In genomic region chr19:57410748-57411671, GRCh38 we compare ENCODE assay signal across 8 cellular contexts. TPM values are rescaled to one million over a fixed set of nuclear protein-coding genes. Genes with fewer than 3 reads are reported as not detected.
DNase-seq lines count a peak whose midpoint lies in the region; ATAC-seq and TF ChIP-seq lines count a peak whose summit lies in the region.

Gene ZNF17, plus strand, starts transcription at chr19:57411161. Its CDS starts 2,455 bp downstream, at chr19:57413616.

- ATAC-seq in GM23338, result peak; percentile 98
- ATAC-seq in naive thymus-derived CD4-positive, alpha-beta T cell, result peak; percentile 100
- peak; percentile 100 for ATAC-seq in stimulated activated memory B cell treated with anti-CD40 and anti-IgM and Interleukin-4, amounts not matched to agents 10 μg/mL and 1 μg/mL and 100 μg/mL, for 72 hours

- H3K27me3 ChIP-seq in GM23338 (ENCODE audit: insufficient read depth), result no peaks in the 10 kb centered on the region
- H3K27me3 ChIP-seq in fibroblast of lung (ENCODE audit: control insufficient read depth, insufficient read depth, low read length), result no peaks in the 10 kb centered on the region
- no peaks in the 10 kb centered on the region for H3K27me3 ChIP-seq in naive thymus-derived CD4-positive, alpha-beta T cell (ENCODE audit: control insufficient read depth in 2 of 2, insufficient read depth in 2 of 2, low read length in 2 of 2)

- H3K36me3 Mint-ChIP-seq in GM23338 (ENCODE audit: low read depth), result peaks cover 2% of the 10 kb centered on the region; the same call in 1 of the 3 replicates
- peaks cover 19% of the 10 kb centered on the region for H3K36me3 Mint-ChIP-seq in activated T-helper 1 cell treated with anti-CD3 and anti-CD28 coated beads, Interleukin-12 subunit alpha, Interleukin-12 subunit beta, Interleukin-2, Interleukin-4 antibody, amounts not matched to agents 30 ng/mL and 10 ng/mL and 1 ng/mL, durations not matched to agents 14 hours and 24 hours and 36 hours (ENCODE audit: low read depth)
- H3K36me3 Mint-ChIP-seq in naive thymus-derived CD4-positive, alpha-beta T cell, result peaks cover 21 to 43% (median 34%) of the 10 kb centered on the region in 5 donors
- H3K36me3 Mint-ChIP-seq in stimulated activated memory B cell treated with anti-CD40 and anti-IgM and Interleukin-4, amounts not matched to agents 10 μg/mL and 1 μg/mL and 100 μg/mL, for 72 hours, result peaks cover 22% of the 10 kb centered on the region

- H3K4me3 ChIP-seq in GM23338, result peak within 1 kb of the TSS; percentile 93
- peak within 1 kb of the TSS; percentile 84 to 95 (median 90) for H3K4me3 ChIP-seq in fibroblast of lung (replicated peaks in 1 of 4; ENCODE audit: control extremely low read depth in 1 of 4, insufficient read depth in 1 of 4, low read depth in 3 of 4, low read length in 4 of 4)
- H3K4me3 ChIP-seq in naive thymus-derived CD4-positive, alpha-beta T cell (ENCODE audit: low read length), result peak within 1 kb of the TSS; percentile 80

- no peaks in the 10 kb centered on the region for H3K9me2 ChIP-seq in GM23338 (ENCODE audit: insufficient read depth)

- POLR2A ChIA-PET in naive thymus-derived CD4-positive, alpha-beta T cell (lab: Charles Lee), result interaction anchor here (3.4 kb wide), 1 partner anchor 21 kb away, joined by 10 read pairs; the partner anchor contains the start of gene ZNF548

- H3K36me3 ChIP-seq in GM23338 (ENCODE audit: insufficient read depth) (no peaks in the 10 kb centered on the region), fibroblast of lung (ENCODE audit: control insufficient read depth, insufficient read depth, low read length) (peaks cover 4% of the 10 kb centered on the region)
- H3K36me3 ChIP-seq in naive thymus-derived CD4-positive, alpha-beta T cell (ENCODE audit: control insufficient read depth in 2 of 3, insufficient read depth in 3 of 3, low read length in 3 of 3), result peaks cover 7 to 33% (median 8%) of the 10 kb centered on the region in 3 experiments

- DNase-seq in Daoy (ENCODE audit: low read depth), result peak; percentile 96
- peak; percentile 99 for DNase-seq in GM23338 (ENCODE audit: low spot score)
- DNase-seq in LHCN-M2 (ENCODE audit: low read depth), result peak; percentile 91
- peak; percentile 95 for DNase-seq in RPMI7951 (ENCODE audit: low read depth)
- DNase-seq in activated T-helper 1 cell treated with anti-CD3 and anti-CD28 coated beads, Interleukin-12 subunit alpha, Interleukin-12 subunit beta, Interleukin-2, Interleukin-4 antibody, amounts not matched to agents 30 ng/mL and 10 ng/mL and 1 ng/mL, durations not matched to agents 14 hours and 24 hours and 36 hours (ENCODE audit: low spot score), result peak; percentile 87
- peak; percentile 93 to 94 for DNase-seq in fibroblast of lung (ENCODE audit: low read depth in 2 of 2)
- DNase-seq in naive thymus-derived CD4-positive, alpha-beta T cell, result peak; percentile 72 to 95 (median 88)

- peaks cover 6% of the 10 kb centered on the region for H3K4me1 Mint-ChIP-seq in GM23338
- H3K4me1 Mint-ChIP-seq in activated T-helper 1 cell treated with anti-CD3 and anti-CD28 coated beads, Interleukin-12 subunit alpha, Interleukin-12 subunit beta, Interleukin-2, Interleukin-4 antibody, amounts not matched to agents 30 ng/mL and 10 ng/mL and 1 ng/mL, durations not matched to agents 14 hours and 24 hours and 36 hours (ENCODE audit: low read depth), result peaks cover 18% of the 10 kb centered on the region
- H3K4me1 Mint-ChIP-seq in naive thymus-derived CD4-positive, alpha-beta T cell, result peaks cover 20 to 46% (median 33%) of the 10 kb centered on the region in 7 donors
- H3K4me1 Mint-ChIP-seq in stimulated activated memory B cell treated with anti-CD40 and anti-IgM and Interleukin-4, amounts not matched to agents 10 μg/mL and 1 μg/mL and 100 μg/mL, for 72 hours, result peaks cover 42% of the 10 kb centered on the region

- H3K27ac ChIP-seq in GM23338 (ENCODE audit: low read depth) (no peak within 1 kb of the TSS), fibroblast of lung (ENCODE audit: insufficient read depth, low read length) (peak within 1 kb of the TSS; percentile 49)
- peak within 1 kb of the TSS; percentile 80 for H3K27ac ChIP-seq in naive thymus-derived CD4-positive, alpha-beta T cell (ENCODE audit: low read depth, low read length)

- peak within 1 kb of the TSS; percentile 98 for H3K4me2 ChIP-seq in GM23338
- H3K4me2 ChIP-seq in fibroblast of lung (ENCODE audit: extremely low read depth, insufficient read depth, low read length), result peak within 1 kb of the TSS; percentile 95

- H3K9me3 Mint-ChIP-seq in GM23338, result no peaks in the 10 kb centered on the region; the same call in 2 of the 3 replicates
- peaks cover 11% of the 10 kb centered on the region for H3K9me3 Mint-ChIP-seq in activated T-helper 1 cell treated with anti-CD3 and anti-CD28 coated beads, Interleukin-12 subunit alpha, Interleukin-12 subunit beta, Interleukin-2, Interleukin-4 antibody, amounts not matched to agents 30 ng/mL and 10 ng/mL and 1 ng/mL, durations not matched to agents 14 hours and 24 hours and 36 hours
- H3K9me3 Mint-ChIP-seq in naive thymus-derived CD4-positive, alpha-beta T cell, result peaks cover 10 to 26% (median 16%) of the 10 kb centered on the region in 11 donors
- H3K9me3 Mint-ChIP-seq in stimulated activated memory B cell treated with anti-CD40 and anti-IgM and Interleukin-4, amounts not matched to agents 10 μg/mL and 1 μg/mL and 100 μg/mL, for 72 hours, result peaks cover 7% of the 10 kb centered on the region

- peaks cover 11% of the 10 kb centered on the region for H3K27me3 Mint-ChIP-seq in GM23338 (ENCODE audit: insufficient read depth, low read depth, poor library complexity)
- H3K27me3 Mint-ChIP-seq in activated T-helper 1 cell treated with anti-CD3 and anti-CD28 coated beads, Interleukin-12 subunit alpha, Interleukin-12 subunit beta, Interleukin-2, Interleukin-4 antibody, amounts not matched to agents 30 ng/mL and 10 ng/mL and 1 ng/mL, durations not matched to agents 14 hours and 24 hours and 36 hours (ENCODE audit: insufficient read depth), result no peaks in the 10 kb centered on the region
- no peaks in the 10 kb centered on the region for H3K27me3 Mint-ChIP-seq in naive thymus-derived CD4-positive, alpha-beta T cell
- H3K27me3 Mint-ChIP-seq in stimulated activated memory B cell treated with anti-CD40 and anti-IgM and Interleukin-4, amounts not matched to agents 10 μg/mL and 1 μg/mL and 100 μg/mL, for 72 hours, result no peaks in the 10 kb centered on the region

- no peaks in the 10 kb centered on the region for H3K9me3 ChIP-seq in fibroblast of lung (ENCODE audit: control insufficient read depth, insufficient read depth, low read depth, low read length)
- peaks cover 0 to 10% (median 0%) of the 10 kb centered on the region in 3 experiments for H3K9me3 ChIP-seq in naive thymus-derived CD4-positive, alpha-beta T cell (ENCODE audit: control insufficient read depth in 2 of 3, low read length in 3 of 3)

- CTCF ChIA-PET in naive thymus-derived CD4-positive, alpha-beta T cell (lab: Charles Lee), result no interaction called here

- intact Hi-C loops in activated T-helper 1 cell treated with anti-CD3 and anti-CD28 coated beads, Interleukin-12 subunit alpha, Interleukin-12 subunit beta, Interleukin-2, Interleukin-4 antibody, amounts not matched to agents 30 ng/mL and 10 ng/mL and 1 ng/mL, durations not matched to agents 14 hours and 24 hours and 36 hours (cut with micrococcal nuclease), result loop anchor here (1.0 to 2.0 kb wide), 20 partner anchors 22 to 990 kb away; partner anchors contain the start of genes TRAPPC2B, ZNF134, ZNF211 and ZNF304
- intact Hi-C loops in naive thymus-derived CD4-positive, alpha-beta T cell (cut with micrococcal nuclease), result loop anchor here (1.0 to 5.0 kb wide), 24 partner anchors 22 to 894 kb away; partner anchors contain the start of genes TRAPPC2B (in 2 of the 2), ZNF211 (in 2 of the 2), ZNF304 (in 2 of the 2) and ZNF547 (in 2 of the 2)

- H3K4me1 ChIP-seq in GM23338 (ENCODE audit: insufficient read depth) (0 out of 2 replicates have a peak, but pooled peaks cover 5% of the 10 kb centered on the region), fibroblast of lung (ENCODE audit: control insufficient read depth, extremely low read depth, insufficient read depth, low read length) (peaks cover 6% of the 10 kb centered on the region)
- H3K4me1 ChIP-seq in naive thymus-derived CD4-positive, alpha-beta T cell (ENCODE audit: control insufficient read depth in 2 of 2, insufficient read depth in 2 of 2, low read length in 2 of 2), result peaks cover 3 to 8% of the 10 kb centered on the region in 2 donors

- peak within 1 kb of the TSS; percentile 80 for H3K9ac ChIP-seq in fibroblast of lung (ENCODE audit: insufficient read depth, low read length)

- H3F3A ChIP-seq in GM23338 (replicated peaks; ENCODE audit: low read depth), result no peaks in the 10 kb centered on the region

- no peak for TF ChIP-seq CTCF in GM23338 (conservative IDR thresholded peaks at IDR 0.05; ENCODE audit: low read depth in 2 of 2)
- no peak for TF ChIP-seq CTCF in fibroblast of lung (conservative IDR thresholded peaks at IDR 0.05 in 1 of 2, IDR thresholded peaks at IDR 0.05 in 1 of 2; ENCODE audit: low read depth in 1 of 2, low read length in 2 of 2)

- peaks cover 30% of the 10 kb centered on the region for H3K79me2 ChIP-seq in GM23338 (replicated peaks; ENCODE audit: insufficient read depth)
- H3K79me2 ChIP-seq in fibroblast of lung (ENCODE audit: control insufficient read depth, insufficient read depth, low read length), result peaks cover 14% of the 10 kb centered on the region

- H4K20me1 ChIP-seq in GM23338 (replicated peaks; ENCODE audit: insufficient read depth), result no peaks in the 10 kb centered on the region
- no peaks in the 10 kb centered on the region for H4K20me1 ChIP-seq in fibroblast of lung (ENCODE audit: control insufficient read depth, extremely low read depth, insufficient read depth, low read length)

- H2AFZ ChIP-seq in GM23338, result peak within 1 kb of the TSS; percentile 91
- peak within 1 kb of the TSS; percentile 97 for H2AFZ ChIP-seq in fibroblast of lung (ENCODE audit: low read length)

- H3K4me3 Mint-ChIP-seq in GM23338, result peak within 1 kb of the TSS; percentile 93
- H3K4me3 Mint-ChIP-seq in activated T-helper 1 cell treated with anti-CD3 and anti-CD28 coated beads, Interleukin-12 subunit alpha, Interleukin-12 subunit beta, Interleukin-2, Interleukin-4 antibody, amounts not matched to agents 30 ng/mL and 10 ng/mL and 1 ng/mL, durations not matched to agents 14 hours and 24 hours and 36 hours, result peak within 1 kb of the TSS; percentile 95
- H3K4me3 Mint-ChIP-seq in naive thymus-derived CD4-positive, alpha-beta T cell, result peak within 1 kb of the TSS; percentile 85 to 97 (median 96)
- peak within 1 kb of the TSS; percentile 88 for H3K4me3 Mint-ChIP-seq in stimulated activated memory B cell treated with anti-CD40 and anti-IgM and Interleukin-4, amounts not matched to agents 10 μg/mL and 1 μg/mL and 100 μg/mL, for 72 hours

- H3K27ac Mint-ChIP-seq in GM23338, result peak within 1 kb of the TSS; percentile 85
- H3K27ac Mint-ChIP-seq in activated T-helper 1 cell treated with anti-CD3 and anti-CD28 coated beads, Interleukin-12 subunit alpha, Interleukin-12 subunit beta, Interleukin-2, Interleukin-4 antibody, amounts not matched to agents 30 ng/mL and 10 ng/mL and 1 ng/mL, durations not matched to agents 14 hours and 24 hours and 36 hours, result peak within 1 kb of the TSS; percentile 81
- H3K27ac Mint-ChIP-seq in naive thymus-derived CD4-positive, alpha-beta T cell, result peak within 1 kb of the TSS; percentile 78 to 96 (median 92)
- peak within 1 kb of the TSS; percentile 84 for H3K27ac Mint-ChIP-seq in stimulated activated memory B cell treated with anti-CD40 and anti-IgM and Interleukin-4, amounts not matched to agents 10 μg/mL and 1 μg/mL and 100 μg/mL, for 72 hours

RNA-seq across cellular contexts. Expression of gene ZNF17, which starts in this region (rescaled TPM):
- 7.9 and 8.0 TPM in 2 replicates for total RNA-seq in Daoy (2014; rRNA removed; shearing (Covaris generic))
- 10.7 and 15.0 TPM in 2 replicates for total RNA-seq in GM23338 (2014; rRNA removed; shearing (Covaris generic))
- polyA plus RNA-seq in GM23338 (2016; fragmentation: Nextera tagmentation; extraction: Ambion mirVana) (1.1 and 2.6 TPM in 2 replicates), fibroblast of lung (5.2 and 6.8 TPM in 2 replicates)
- total RNA-seq in LHCN-M2 (2014; rRNA removed) (4.6 and 7.0 TPM in 2 replicates), fibroblast of lung (12.3 and 15.2 TPM in 2 replicates)
- polyA plus RNA-seq in LHCN-M2 (2012), result 2.0 TPM
- total RNA-seq in RPMI7951 (2014; rRNA removed; shearing (Covaris generic)), result 9.9 and 10.5 TPM in 2 replicates
- 7.9 and 11.0 TPM in 2 replicates for total RNA-seq in activated T-helper 1 cell treated with anti-CD3 and anti-CD28 coated beads, Interleukin-12 subunit alpha, Interleukin-12 subunit beta, Interleukin-2, Interleukin-4 antibody, amounts not matched to agents 30 ng/mL and 10 ng/mL and 1 ng/mL, durations not matched to agents 14 hours and 24 hours and 36 hours
- 3.9 and 4.5 TPM in 2 replicates for polyA plus RNA-seq in fibroblast of lung (2012)
- 1.7 and 6.3 TPM in 2 replicates for polyA minus RNA-seq in fibroblast of lung (ENCODE audit: low replicate concordance)
- total RNA-seq in naive thymus-derived CD4-positive, alpha-beta T cell, result 10 to 100 TPM in 3 of 5 experiments, 1 to 10 TPM in 2; 9.3 to 27.8 (median 17.2) TPM
- polyA plus RNA-seq in naive thymus-derived CD4-positive, alpha-beta T cell, result 10 to 100 TPM in 1 of 2 donors, 1 to 10 TPM in 1; 6.9 to 11.1 TPM
